ENCODE assay signal across 1 cellular context in the genomic region with DNA sequence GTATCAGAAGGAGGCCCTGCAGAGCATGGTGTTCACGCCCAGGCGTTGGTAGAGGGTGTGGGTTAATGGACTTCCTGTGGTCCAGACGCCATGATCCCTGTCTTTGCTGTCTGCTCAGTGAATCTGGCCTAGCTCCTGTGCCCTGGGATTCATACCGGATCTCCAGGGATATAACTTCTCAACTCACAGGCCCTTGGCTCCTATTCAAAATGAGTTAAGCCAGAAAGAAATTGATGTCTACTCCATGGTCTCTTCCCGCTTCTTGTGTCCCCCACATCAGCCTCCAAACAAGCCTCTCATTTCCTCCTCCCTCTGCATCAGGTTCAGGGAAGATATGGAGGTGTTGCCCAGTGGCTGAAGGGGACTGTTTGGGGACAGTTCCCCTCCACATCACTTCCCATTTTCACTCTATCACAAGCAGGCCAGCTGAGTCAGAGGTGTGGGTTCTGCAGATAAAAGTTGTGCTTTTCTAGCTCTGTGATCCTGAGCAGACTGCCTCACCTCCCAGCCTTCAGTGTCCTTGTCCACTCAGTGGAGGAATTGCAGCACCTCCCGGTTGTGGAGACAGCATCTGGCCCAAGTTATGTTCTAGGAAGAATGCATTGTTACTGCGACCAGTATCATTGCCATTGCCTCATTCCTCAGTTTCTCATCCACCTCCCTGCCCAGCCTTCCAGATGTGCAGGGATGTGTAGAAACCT.
A peak's percentile ranks its signal among the peaks of the same experiment; 100 is the strongest.
TF ChIP-seq lines count a peak whose summit lies in the region.

No MANE protein-coding gene starts in this region.

TF ChIP-seq in K562, 482 proteins besides CTCF, POLR2A, EP300 and RAD21 (continued from another document and continues in another):
- TF ChIP-seq, protein P1, sequence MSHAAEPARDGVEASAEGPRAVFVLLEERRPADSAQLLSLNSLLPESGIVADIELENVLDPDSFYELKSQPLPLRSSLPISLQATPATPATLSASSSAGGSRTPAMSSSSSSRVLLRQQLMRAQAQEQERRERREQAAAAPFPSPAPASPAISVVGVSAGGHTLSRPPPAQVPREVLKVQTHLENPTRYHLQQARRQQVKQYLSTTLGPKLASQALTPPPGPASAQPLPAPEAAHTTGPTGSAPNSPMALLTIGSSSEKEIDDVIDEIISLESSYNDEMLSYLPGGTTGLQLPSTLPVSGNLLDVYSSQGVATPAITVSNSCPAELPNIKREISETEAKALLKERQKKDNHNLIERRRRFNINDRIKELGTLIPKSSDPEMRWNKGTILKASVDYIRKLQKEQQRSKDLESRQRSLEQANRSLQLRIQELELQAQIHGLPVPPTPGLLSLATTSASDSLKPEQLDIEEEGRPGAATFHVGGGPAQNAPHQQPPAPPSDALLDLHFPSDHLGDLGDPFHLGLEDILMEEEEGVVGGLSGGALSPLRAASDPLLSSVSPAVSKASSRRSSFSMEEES (CRISPR knock-in tag; IDR thresholded peaks at IDR 0.05): no peak
- TF ChIP-seq HMG20A (CRISPR knock-in tag; conservative IDR thresholded peaks at IDR 0.05) (no peak), ZNF354B (CRISPR knock-in tag; IDR thresholded peaks at IDR 0.05) (no peak), PURB (CRISPR knock-in tag; IDR thresholded peaks at IDR 0.05; ENCODE audit: low read depth) (no peak), ATF1 (CRISPR knock-in tag; IDR thresholded peaks at IDR 0.05) (no peak), ATF1 (tag; IDR thresholded peaks at IDR 0.05) (no peak; the same call in 1 of the 2 replicates), FOXJ3 (CRISPR knock-in tag; IDR thresholded peaks at IDR 0.05) (no peak), ZNF143 (CRISPR knock-in tag; IDR thresholded peaks at IDR 0.05) (no peak), ZNF695 (CRISPR knock-in tag; IDR thresholded peaks at IDR 0.05) (no peak), ZNF347 (CRISPR knock-in tag; IDR thresholded peaks at IDR 0.05; ENCODE audit: low read depth) (no peak), ZNF778 (CRISPR knock-in tag; IDR thresholded peaks at IDR 0.05) (no peak), MCM7 (IDR thresholded peaks at IDR 0.05) (no peak), NR1H2 (CRISPR knock-in tag; IDR thresholded peaks at IDR 0.05) (no peak), CEBPB (tag; IDR thresholded peaks at IDR 0.05) (no peak; the same call in 1 of the 2 replicates), ZNF609 (CRISPR knock-in tag; IDR thresholded peaks at IDR 0.05; ENCODE audit: borderline replicate concordance) (no peak), CREB3L1 (IDR thresholded peaks at IDR 0.05; ENCODE audit: borderline replicate concordance, low read depth) (peak; percentile 72; the same call in 1 of the 2 replicates), ZNF696 (CRISPR knock-in tag; conservative IDR thresholded peaks at IDR 0.05) (no peak), RBBP5 (IDR thresholded peaks at IDR 0.05; ENCODE audit: borderline replicate concordance, insufficient read depth, low read length, poor library complexity, severe bottlenecking) (peak; percentile 41), GABPB2 (CRISPR knock-in tag; conservative IDR thresholded peaks at IDR 0.05) (no peak), MEF2D (tag; conservative IDR thresholded peaks at IDR 0.05; ENCODE audit: low read depth) (0 out of 2 replicates have a peak, but pooled peaks have one; percentile 26), TARDBP (IDR thresholded peaks at IDR 0.05) (peak; percentile 74), ATF6 (CRISPR knock-in tag; IDR thresholded peaks at IDR 0.05) (no peak), HOXB6 (CRISPR knock-in tag; IDR thresholded peaks at IDR 0.05; ENCODE audit: borderline replicate concordance) (no peak), ILF3 (IDR thresholded peaks at IDR 0.05; ENCODE audit: borderline replicate concordance) (no peak), EHMT2 (IDR thresholded peaks at IDR 0.05) (peak; percentile 76), SOX6 (IDR thresholded peaks at IDR 0.05) (peak; percentile 86), ZNF174 (CRISPR knock-in tag; IDR thresholded peaks at IDR 0.05) (no peak), SIN3B (IDR thresholded peaks at IDR 0.05; ENCODE audit: low read depth) (no peak), SMAD2 (IDR thresholded peaks at IDR 0.05; ENCODE audit: low read depth, low read length) (no peak), CREM (IDR thresholded peaks at IDR 0.05; ENCODE audit: low read depth) (no peak; the same call in 1 of the 2 replicates), SMARCA4 (IDR thresholded peaks at IDR 0.05) (peak; percentile 97), COPS2 (conservative IDR thresholded peaks at IDR 0.05) (no peak), ELF1 (tag; IDR thresholded peaks at IDR 0.05) (peak; percentile 52), GTF2B (IDR thresholded peaks at IDR 0.05; ENCODE audit: extremely low read depth, insufficient read length) (no peak), KDM4B (IDR thresholded peaks at IDR 0.05; ENCODE audit: borderline replicate concordance in 2 of 2, low read depth in 1 of 2) (no peak), ZNF766 (CRISPR knock-in tag; conservative IDR thresholded peaks at IDR 0.05) (0 out of 2 replicates have a peak, but pooled peaks have one; percentile 37), CHAMP1 (IDR thresholded peaks at IDR 0.05) (peak; percentile 90), CREBBP (IDR thresholded peaks at IDR 0.05; ENCODE audit: low read depth, low read length) (no peak)
- TF ChIP-seq, protein P2, sequence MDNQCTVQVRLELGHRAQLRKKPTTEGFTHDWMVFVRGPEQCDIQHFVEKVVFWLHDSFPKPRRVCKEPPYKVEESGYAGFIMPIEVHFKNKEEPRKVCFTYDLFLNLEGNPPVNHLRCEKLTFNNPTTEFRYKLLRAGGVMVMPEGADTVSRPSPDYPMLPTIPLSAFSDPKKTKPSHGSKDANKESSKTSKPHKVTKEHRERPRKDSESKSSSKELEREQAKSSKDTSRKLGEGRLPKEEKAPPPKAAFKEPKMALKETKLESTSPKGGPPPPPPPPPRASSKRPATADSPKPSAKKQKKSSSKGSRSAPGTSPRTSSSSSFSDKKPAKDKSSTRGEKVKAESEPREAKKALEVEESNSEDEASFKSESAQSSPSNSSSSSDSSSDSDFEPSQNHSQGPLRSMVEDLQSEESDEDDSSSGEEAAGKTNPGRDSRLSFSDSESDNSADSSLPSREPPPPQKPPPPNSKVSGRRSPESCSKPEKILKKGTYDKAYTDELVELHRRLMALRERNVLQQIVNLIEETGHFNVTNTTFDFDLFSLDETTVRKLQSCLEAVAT (IDR thresholded peaks at IDR 0.05): peak in 1 of 2 experiments; percentile 52; a peak in 2 of 4 replicates
- TF ChIP-seq, protein P3, sequence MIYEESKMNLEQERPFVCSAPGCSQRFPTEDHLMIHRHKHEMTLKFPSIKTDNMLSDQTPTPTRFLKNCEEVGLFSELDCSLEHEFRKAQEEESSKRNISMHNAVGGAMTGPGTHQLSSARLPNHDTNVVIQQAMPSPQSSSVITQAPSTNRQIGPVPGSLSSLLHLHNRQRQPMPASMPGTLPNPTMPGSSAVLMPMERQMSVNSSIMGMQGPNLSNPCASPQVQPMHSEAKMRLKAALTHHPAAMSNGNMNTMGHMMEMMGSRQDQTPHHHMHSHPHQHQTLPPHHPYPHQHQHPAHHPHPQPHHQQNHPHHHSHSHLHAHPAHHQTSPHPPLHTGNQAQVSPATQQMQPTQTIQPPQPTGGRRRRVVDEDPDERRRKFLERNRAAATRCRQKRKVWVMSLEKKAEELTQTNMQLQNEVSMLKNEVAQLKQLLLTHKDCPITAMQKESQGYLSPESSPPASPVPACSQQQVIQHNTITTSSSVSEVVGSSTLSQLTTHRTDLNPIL (CRISPR knock-in tag; IDR thresholded peaks at IDR 0.05): no peak
- TF ChIP-seq, protein P4, sequence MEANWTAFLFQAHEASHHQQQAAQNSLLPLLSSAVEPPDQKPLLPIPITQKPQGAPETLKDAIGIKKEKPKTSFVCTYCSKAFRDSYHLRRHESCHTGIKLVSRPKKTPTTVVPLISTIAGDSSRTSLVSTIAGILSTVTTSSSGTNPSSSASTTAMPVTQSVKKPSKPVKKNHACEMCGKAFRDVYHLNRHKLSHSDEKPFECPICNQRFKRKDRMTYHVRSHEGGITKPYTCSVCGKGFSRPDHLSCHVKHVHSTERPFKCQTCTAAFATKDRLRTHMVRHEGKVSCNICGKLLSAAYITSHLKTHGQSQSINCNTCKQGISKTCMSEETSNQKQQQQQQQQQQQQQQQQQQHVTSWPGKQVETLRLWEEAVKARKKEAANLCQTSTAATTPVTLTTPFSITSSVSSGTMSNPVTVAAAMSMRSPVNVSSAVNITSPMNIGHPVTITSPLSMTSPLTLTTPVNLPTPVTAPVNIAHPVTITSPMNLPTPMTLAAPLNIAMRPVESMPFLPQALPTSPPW (CRISPR knock-in tag; IDR thresholded peaks at IDR 0.05): peak; percentile 46; the same call in 1 of the 2 replicates
